ENCODE assay signal across 10 cellular contexts in genomic region chr11:18522388-18522787, GRCh38. TPM values are rescaled to one million over a fixed set of nuclear protein-coding genes. Genes with fewer than 3 reads are reported as not detected.
DNase-seq lines count a peak whose midpoint lies in the region; FAIRE-seq and TF ChIP-seq lines count a peak whose summit lies in the region.
"Had no signal": no experiment of that assay in that cellular context is flagged by ENCODE, and none has a peak within 500 bp of the region (broad histone marks: within the 10 kb centered on the region; RNA-seq: fewer than 3 reads in every experiment).

No MANE protein-coding gene starts in this region.

- peaks cover 31% of the 10 kb centered on the region for H3K79me2 ChIP-seq in OCI-LY1 (ENCODE audit: insufficient read depth, low read length)

- H3K9me3 ChIP-seq in cardiac muscle cell (ENCODE audit: low read depth) = no peaks in the 10 kb centered on the region
- H3K9me3 ChIP-seq in OCI-LY1 (ENCODE audit: low read length) = no peaks in the 10 kb centered on the region
- H3K9me3 ChIP-seq: BLaER1 had no signal

- peaks cover 6% of the 10 kb centered on the region for H3K4me1 ChIP-seq in cardiac muscle cell (ENCODE audit: low read depth)
- H3K4me1 ChIP-seq in OCI-LY1 (ENCODE audit: insufficient read depth, low read length, severe bottlenecking) = peaks cover 27% of the 10 kb centered on the region

- no peak overlapping the region for H2AFZ ChIP-seq in OCI-LY1 (ENCODE audit: low read length)

- H3K27me3 ChIP-seq in cardiac muscle cell (no peaks in the 10 kb centered on the region), OCI-LY1 (ENCODE audit: insufficient read depth, low read length) (no peaks in the 10 kb centered on the region)
- H3K27me3 ChIP-seq: BLaER1 had no signal

- H3K9me2 ChIP-seq in OCI-LY1 (ENCODE audit: low read depth, low read length) = no peaks in the 10 kb centered on the region

- TF ChIP-seq CTCF in cardiac muscle cell (IDR thresholded peaks at IDR 0.05; ENCODE audit: low read depth, low read length) = peak; percentile 23
- TF ChIP-seq CTCF in OCI-LY1 (IDR thresholded peaks at IDR 0.05; ENCODE audit: low read length) = peak; percentile 43
- TF ChIP-seq CTCF in epithelial cell of proximal tubule (conservative IDR thresholded peaks at IDR 0.05; ENCODE audit: low read depth, low read length) = peak; percentile 13

- H3K4me2 ChIP-seq in OCI-LY1 (ENCODE audit: low read length) = no peak overlapping the region
- H3K4me2 ChIP-seq: BLaER1 had no signal

- no peak for FAIRE-seq in urothelium cell line (lab: Jason Lieb, UNC)

- DNase-seq in cardiac muscle cell (ENCODE audit: low read depth in 1 of 2, low spot score in 1 of 2) (peak in 1 of 2 donors; percentile 15), cardiac septum (ENCODE audit: low spot score) (no peak), epithelial cell of proximal tubule (ENCODE audit: low read depth) (no peak), urothelium cell line (ENCODE audit: low spot score) (peak; percentile 8), NCI-H128 (lab: John Stamatoyannopoulos, UW; ENCODE audit: unreplicated experiment) (no peak)
- DNase-seq in stimulated activated CD4-positive, alpha-beta T cell treated with anti-CD3 and anti-CD28 coated beads, Interleukin-4, amount 100 ng/mL, for 24 hours = no peak
- DNase-seq in activated CD4-positive, alpha-beta T cell treated with anti-CD3 and anti-CD28 coated beads for 48 hours = no peak
- DNase-seq: activated gamma-delta T cell had no signal

- no peaks in the 10 kb centered on the region for H3F3A ChIP-seq in OCI-LY1 (ENCODE audit: insufficient read depth, low read length)

- intact Hi-C loops in cardiac septum (cut with DNase I) = loop anchor here (10.0 kb wide), 1 partner anchor 112 kb away; the partner anchor contains the start of gene SPTY2D1

- H3K4me3 ChIP-seq in cardiac muscle cell (no peak overlapping the region), OCI-LY1 (ENCODE audit: low read depth, low read length, poor library complexity, severe bottlenecking) (no peak overlapping the region), epithelial cell of proximal tubule (ENCODE audit: low read depth, low read length) (no peak overlapping the region)
- H3K4me3 ChIP-seq: BLaER1 had no signal

- no peak overlapping the region for H3K27ac ChIP-seq in cardiac muscle cell
- no peak overlapping the region for H3K27ac ChIP-seq in OCI-LY1 (ENCODE audit: low read depth, low read length, poor library complexity, severe bottlenecking)
- H3K27ac ChIP-seq: BLaER1 had no signal

- H3K36me3 ChIP-seq in cardiac muscle cell (no peaks in the 10 kb centered on the region), OCI-LY1 (ENCODE audit: insufficient read depth, low read length) (peaks cover 15% of the 10 kb centered on the region; the same call in 1 of the 2 replicates)

- H3K9ac ChIP-seq in OCI-LY1 (ENCODE audit: low read length) = no peak overlapping the region
- H3K9ac ChIP-seq: BLaER1 had no signal

- no peaks in the 10 kb centered on the region for H4K20me1 ChIP-seq in OCI-LY1 (ENCODE audit: insufficient read depth, low read length)

RNA-seq across cellular contexts. Expression of gene TSG101, which starts 4.4 kb away (rescaled TPM):
- total RNA-seq in cardiac muscle cell = 110 and 117 TPM in 2 replicates
- polyA plus RNA-seq in cardiac muscle cell = 151 and 152 TPM in 2 replicates
- 62.8 TPM for total RNA-seq in cardiac septum
- 79.9 and 124 TPM in 2 replicates for total RNA-seq in epithelial cell of proximal tubule
